Comparison of ENCODE assay signal across 17 cellular contexts in genomic region chr19:33863436-33863835, GRCh38.
"Had no signal": no experiment of that assay in that cellular context is flagged by ENCODE, and none has a peak within 500 bp of the region (broad histone marks: within the 10 kb centered on the region; RNA-seq: fewer than 3 reads in every experiment).

No MANE protein-coding gene starts in this region.

- H3K4me1 ChIP-seq: colonic mucosa, gastrocnemius medialis, lower lobe of right lung had no signal

- H3K9me3 ChIP-seq: colonic mucosa, esophagus squamous epithelium, gastrocnemius medialis, heart right ventricle, left lung, lower lobe of right lung had no signal

- H3K36me3 ChIP-seq: colonic mucosa, esophagus squamous epithelium, gastrocnemius medialis, heart right ventricle, left lung, lower lobe of right lung had no signal

- ATAC-seq: gastrocnemius medialis, left cardiac atrium, left lung, lower lobe of right lung had no signal

- H3K27ac ChIP-seq: colonic mucosa, esophagus squamous epithelium, gastrocnemius medialis, heart right ventricle, left lung, lower lobe of right lung had no signal

- H3K27ac Mint-ChIP-seq: dendritic cell treated with granulocyte-macrophage colony-stimulating factor and Interleukin-4, amounts not matched to agents 40 ng/mL and 50 ng/mL, for 4 days had no signal

- H3K27me3 ChIP-seq: colonic mucosa, esophagus squamous epithelium, gastrocnemius medialis had no signal

- H3K9me3 Mint-ChIP-seq: dendritic cell treated with granulocyte-macrophage colony-stimulating factor and Interleukin-4, amounts not matched to agents 40 ng/mL and 50 ng/mL, for 4 days had no signal

- H3K4me3 Mint-ChIP-seq: dendritic cell treated with granulocyte-macrophage colony-stimulating factor and Interleukin-4, amounts not matched to agents 40 ng/mL and 50 ng/mL, for 4 days had no signal

- H3K4me3 ChIP-seq: colonic mucosa, esophagus squamous epithelium, gastrocnemius medialis, heart right ventricle, left lung, lower lobe of right lung had no signal

- DNase-seq: colonic mucosa; cortex of kidney; effector CD4-positive, alpha-beta T cell; effector memory CD4-positive, alpha-beta T cell; esophagus squamous epithelium; foreskin fibroblast; foreskin melanocyte; gastrocnemius medialis; glutamatergic neuron; hippocampal formation; left cardiac atrium; left lung; lower lobe of right lung; mesenchymal stem cell; midbrain had no signal
